In the genomic region with DNA sequence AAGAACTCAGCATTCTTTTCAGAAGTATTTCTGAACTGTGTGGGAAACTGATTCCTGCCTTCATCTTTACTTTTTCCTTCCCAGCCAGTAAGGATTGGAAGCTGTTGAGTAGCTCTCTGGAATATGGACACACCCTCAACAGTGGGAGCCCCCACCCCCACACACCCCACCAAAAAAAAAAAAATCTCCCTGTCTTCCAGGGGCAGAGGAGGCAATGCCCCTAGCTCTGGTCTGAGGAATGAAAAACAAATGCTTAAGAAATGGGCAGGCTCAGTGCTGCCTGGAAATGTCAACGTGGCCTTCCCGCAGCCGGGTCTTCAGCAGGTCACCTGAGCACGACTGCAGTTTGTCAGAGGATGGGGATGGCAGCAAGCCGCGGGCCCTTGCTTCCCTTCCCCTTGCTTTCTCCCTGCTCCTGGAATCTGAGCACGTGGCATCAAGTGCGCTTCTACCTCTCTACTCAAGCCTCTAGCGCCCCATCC, we compare ENCODE assay signal across 8 cellular contexts. TPM values are rescaled to one million over a fixed set of nuclear protein-coding genes. Genes with fewer than 3 reads are reported as not detected.
DNase-seq lines count a peak whose midpoint lies in the region; ATAC-seq and TF ChIP-seq lines count a peak whose summit lies in the region.

No MANE protein-coding gene starts in this region.

- no peak for DNase-seq in left cardiac atrium
- DNase-seq in Right ventricle myocardium inferior (ENCODE audit: missing footprints), result no peak
- DNase-seq in Karpas-422, result peak; percentile 58
- no peak for DNase-seq in effector memory CD4-positive, alpha-beta T cell
- no peak for DNase-seq in AG08396 (ENCODE audit: low spot score)
- DNase-seq in NCI-H69 (lab: John Stamatoyannopoulos, UW), result no peak
- DNase-seq in KG1 (lab: John Stamatoyannopoulos, UW), result no peak

- H2AFZ ChIP-seq in Karpas-422 (ENCODE audit: low read length) (no peak overlapping the region), parathyroid adenoma (peak overlapping the region; percentile 36)

- no peak for TF ChIP-seq CTCF in parathyroid adenoma (IDR thresholded peaks at IDR 0.05)

- H3K79me2 ChIP-seq in Karpas-422 (ENCODE audit: low read length) (peaks cover 8% of the 10 kb centered on the region), parathyroid adenoma (no peaks in the 10 kb centered on the region)

- H3K4me3 ChIP-seq in Karpas-422 (ENCODE audit: low read length), result peak overlapping the region; percentile 88
- peak overlapping the region; percentile 52 for H3K4me3 ChIP-seq in effector memory CD4-positive, alpha-beta T cell (ENCODE audit: insufficient read depth, low read depth, low read length, poor library complexity, severe bottlenecking)
- peak overlapping the region; percentile 45 for H3K4me3 ChIP-seq in parathyroid adenoma (ENCODE audit: low read depth, low read length)

- H3K27me3 ChIP-seq in Karpas-422 (ENCODE audit: low read length), result no peaks in the 10 kb centered on the region
- no peaks in the 10 kb centered on the region for H3K27me3 ChIP-seq in effector memory CD4-positive, alpha-beta T cell (replicated peaks; ENCODE audit: control insufficient read depth, insufficient read depth, low read length, poor library complexity, severe bottlenecking)
- no peaks in the 10 kb centered on the region for H3K27me3 ChIP-seq in parathyroid adenoma (ENCODE audit: control insufficient read depth, insufficient read depth, low read length)

- H3K4me2 ChIP-seq in Karpas-422 (ENCODE audit: low read depth, low read length, poor library complexity, severe bottlenecking) (peak overlapping the region; percentile 93), parathyroid adenoma (ENCODE audit: low read length) (peak overlapping the region; percentile 72)

- H3K36me3 ChIP-seq in Karpas-422 (ENCODE audit: insufficient read depth, low read length) (peaks cover 32% of the 10 kb centered on the region), parathyroid adenoma (ENCODE audit: control insufficient read depth, insufficient read depth, low read length) (no peaks in the 10 kb centered on the region)
- peaks cover 20% of the 10 kb centered on the region for H3K36me3 ChIP-seq in effector memory CD4-positive, alpha-beta T cell (ENCODE audit: control insufficient read depth, insufficient read depth, low read length)

- no peaks in the 10 kb centered on the region for H3K9me3 ChIP-seq in Karpas-422 (ENCODE audit: low read length)
- no peaks in the 10 kb centered on the region for H3K9me3 ChIP-seq in effector memory CD4-positive, alpha-beta T cell (ENCODE audit: control insufficient read depth, low read length)
- no peaks in the 10 kb centered on the region for H3K9me3 ChIP-seq in parathyroid adenoma (ENCODE audit: control insufficient read depth, low read length)

- intact Hi-C loops in left cardiac atrium (cut with DNase I) (no loop called here), Right ventricle myocardium inferior (cut with DNase I) (loop anchor here (5.0 kb wide), 3 partner anchors 74 to 521 kb away; no protein-coding TSS in a partner anchor)

- H3K9ac ChIP-seq in Karpas-422 (ENCODE audit: low read length) (peak overlapping the region; percentile 96), parathyroid adenoma (no peak overlapping the region)

- H3K9me2 ChIP-seq in Karpas-422 (replicated peaks; ENCODE audit: insufficient read depth, low read length), result no peaks in the 10 kb centered on the region

- H4K20me1 ChIP-seq in Karpas-422 (ENCODE audit: insufficient read depth, low read depth, low read length), result peaks cover 37% of the 10 kb centered on the region

- H3K4me1 ChIP-seq in Karpas-422 (ENCODE audit: low read length) (peaks cover 50% of the 10 kb centered on the region), parathyroid adenoma (no peaks in the 10 kb centered on the region)
- H3K4me1 ChIP-seq in effector memory CD4-positive, alpha-beta T cell (ENCODE audit: control insufficient read depth, insufficient read depth, low read length, poor library complexity, severe bottlenecking), result peaks cover 23% of the 10 kb centered on the region

- ATAC-seq in left cardiac atrium (peak; percentile 1 to 4), Right ventricle myocardium inferior (no peak)

- peak overlapping the region; percentile 73 for H3K27ac ChIP-seq in Karpas-422 (ENCODE audit: low read length)
- H3K27ac ChIP-seq in effector memory CD4-positive, alpha-beta T cell (ENCODE audit: insufficient read depth, low read length, poor library complexity, severe bottlenecking), result peak overlapping the region; percentile 66
- no peak overlapping the region for H3K27ac ChIP-seq in parathyroid adenoma

RNA-seq across cellular contexts. Expression of a gene that starts 0.5 kb away (rescaled TPM):
- total RNA-seq in left cardiac atrium, result 1 to 10 TPM; 1.5 to 3.3 TPM
- total RNA-seq in Right ventricle myocardium inferior, result 0.97 TPM
- 19.0 and 27.7 TPM in 2 replicates for total RNA-seq in Karpas-422 (2014; rRNA removed; shearing (Covaris generic); ENCODE audit: low replicate concordance)

RNA-seq across cellular contexts. Expression of a gene that starts 14.6 kb away (rescaled TPM):
- total RNA-seq in left cardiac atrium, result 1 to 10 TPM; 4.1 to 4.9 TPM
- total RNA-seq in Right ventricle myocardium inferior, result 2.9 TPM
- 11.8 and 17.3 TPM in 2 replicates for total RNA-seq in Karpas-422 (2014; rRNA removed; shearing (Covaris generic); ENCODE audit: low replicate concordance)
